Comparison of ENCODE assay signal across 21 cellular contexts in genomic region chrX:130829526-130830515, GRCh38.
DNase-seq lines count a peak whose midpoint lies in the region; ATAC-seq and TF ChIP-seq lines count a peak whose summit lies in the region.
"Had no signal": no experiment of that assay in that cellular context is flagged by ENCODE, and none has a peak within 500 bp of the region (broad histone marks: within the 10 kb centered on the region; RNA-seq: fewer than 3 reads in every experiment).

No MANE protein-coding gene starts in this region.

- no peaks in the 10 kb centered on the region for H3K9me3 Mint-ChIP-seq in stimulated activated effector memory CD8-positive, alpha-beta T cell treated with anti-CD3 and anti-CD28 coated beads, Interleukin-12 subunit alpha, Interleukin-12 subunit beta, amount 100 ng/mL, for 72 hours
- H3K9me3 Mint-ChIP-seq in stimulated activated naive B cell treated with anti-CD40 and anti-IgM and Interleukin-4, amounts not matched to agents 10 μg/mL and 1 μg/mL and 100 μg/mL, for 72 hours = no peaks in the 10 kb centered on the region
- H3K9me3 Mint-ChIP-seq: activated CD4-positive, alpha-beta T cell treated with anti-CD3 and anti-CD28 coated beads, Interleukin-2, amount 10 ng/mL, durations not matched to agents 7 days and 5 days had no signal

- peak overlapping the region; percentile 24 for H3K27ac Mint-ChIP-seq in stimulated activated effector memory CD8-positive, alpha-beta T cell treated with anti-CD3 and anti-CD28 coated beads, Interleukin-12 subunit alpha, Interleukin-12 subunit beta, amount 100 ng/mL, for 72 hours
- no peak overlapping the region for H3K27ac Mint-ChIP-seq in stimulated activated naive B cell treated with anti-CD40 and anti-IgM and Interleukin-4, amounts not matched to agents 10 μg/mL and 1 μg/mL and 100 μg/mL, for 72 hours
- H3K27ac Mint-ChIP-seq: activated CD4-positive, alpha-beta T cell treated with anti-CD3 and anti-CD28 coated beads, Interleukin-2, amount 10 ng/mL, durations not matched to agents 7 days and 5 days had no signal

- H3K4me3 ChIP-seq in fibroblast of mammary gland (ENCODE audit: control insufficient read depth, low read depth, low read length) = no peak overlapping the region
- H3K4me3 ChIP-seq: colonic mucosa, left ventricle myocardium inferior, sigmoid colon, uterus had no signal

- H3K27ac ChIP-seq in angular gyrus (ENCODE audit: low read depth, low read length) = peak overlapping the region; percentile 66
- H3K27ac ChIP-seq: colonic mucosa, left ventricle myocardium inferior, sigmoid colon, uterus had no signal

- H3K4me3 Mint-ChIP-seq in stimulated activated effector memory CD8-positive, alpha-beta T cell treated with anti-CD3 and anti-CD28 coated beads, Interleukin-12 subunit alpha, Interleukin-12 subunit beta, amount 100 ng/mL, for 72 hours = no peak overlapping the region
- H3K4me3 Mint-ChIP-seq in stimulated activated naive B cell treated with anti-CD40 and anti-IgM and Interleukin-4, amounts not matched to agents 10 μg/mL and 1 μg/mL and 100 μg/mL, for 72 hours = no peak overlapping the region
- H3K4me3 Mint-ChIP-seq: activated CD4-positive, alpha-beta T cell treated with anti-CD3 and anti-CD28 coated beads, Interleukin-2, amount 10 ng/mL, durations not matched to agents 7 days and 5 days had no signal

- H3K27me3 Mint-ChIP-seq in stimulated activated naive B cell treated with anti-CD40 and anti-IgM and Interleukin-4, amounts not matched to agents 10 μg/mL and 1 μg/mL and 100 μg/mL, for 72 hours = no peaks in the 10 kb centered on the region
- H3K27me3 Mint-ChIP-seq: activated CD4-positive, alpha-beta T cell treated with anti-CD3 and anti-CD28 coated beads, Interleukin-2, amount 10 ng/mL, durations not matched to agents 7 days and 5 days had no signal

- H3K4me1 Mint-ChIP-seq in stimulated activated effector memory CD8-positive, alpha-beta T cell treated with anti-CD3 and anti-CD28 coated beads, Interleukin-12 subunit alpha, Interleukin-12 subunit beta, amount 100 ng/mL, for 72 hours = peaks cover 23% of the 10 kb centered on the region
- H3K4me1 Mint-ChIP-seq in stimulated activated naive B cell treated with anti-CD40 and anti-IgM and Interleukin-4, amounts not matched to agents 10 μg/mL and 1 μg/mL and 100 μg/mL, for 72 hours = peaks cover 14 to 40% of the 10 kb centered on the region in 2 donors
- H3K4me1 Mint-ChIP-seq: activated CD4-positive, alpha-beta T cell treated with anti-CD3 and anti-CD28 coated beads, Interleukin-2, amount 10 ng/mL, durations not matched to agents 7 days and 5 days had no signal

- H3K36me3 Mint-ChIP-seq in stimulated activated effector memory CD8-positive, alpha-beta T cell treated with anti-CD3 and anti-CD28 coated beads, Interleukin-12 subunit alpha, Interleukin-12 subunit beta, amount 100 ng/mL, for 72 hours = no peaks in the 10 kb centered on the region
- peaks cover 0 to 3% of the 10 kb centered on the region in 2 donors for H3K36me3 Mint-ChIP-seq in stimulated activated naive B cell treated with anti-CD40 and anti-IgM and Interleukin-4, amounts not matched to agents 10 μg/mL and 1 μg/mL and 100 μg/mL, for 72 hours

- no peak for TF ChIP-seq CTCF in fibroblast of mammary gland (conservative IDR thresholded peaks at IDR 0.05; ENCODE audit: control insufficient read depth, insufficient read depth, low read depth, low read length)

- ATAC-seq in stimulated activated effector memory CD8-positive, alpha-beta T cell treated with anti-CD3 and anti-CD28 coated beads, Interleukin-12 subunit alpha, Interleukin-12 subunit beta, amount 100 ng/mL, for 72 hours = no peak
- ATAC-seq in stimulated activated naive B cell treated with anti-CD40 and anti-IgM and Interleukin-4, amounts not matched to agents 10 μg/mL and 1 μg/mL and 100 μg/mL, for 72 hours (replicated peaks) = no peak
- ATAC-seq in HG03045 (IDR thresholded peaks at IDR 0.05; ENCODE audit: unreplicated experiment) = no peak

- DNase-seq in HT1080 (ENCODE audit: low read depth) (peak; percentile 2), fibroblast of mammary gland (ENCODE audit: low read depth) (peak; percentile 18), NCI-H510A (lab: John Stamatoyannopoulos, UW) (no peak)
- no peak for DNase-seq in stimulated activated effector memory CD8-positive, alpha-beta T cell treated with anti-CD3 and anti-CD28 coated beads, Interleukin-12 subunit alpha, Interleukin-12 subunit beta, amount 100 ng/mL, for 72 hours (ENCODE audit: low spot score in 2 of 2)
- no peak for DNase-seq in stimulated activated naive B cell treated with anti-CD40 and anti-IgM and Interleukin-4, amounts not matched to agents 10 μg/mL and 1 μg/mL and 100 μg/mL, for 72 hours
- DNase-seq: activated CD4-positive, alpha-beta T cell treated with anti-CD3 and anti-CD28 coated beads, Interleukin-2, amount 10 ng/mL, durations not matched to agents 7 days and 5 days; activated CD8-positive, alpha-beta memory T cell treated with anti-CD3 and anti-CD28 coated beads, Interleukin-2, amount 50 U/mL, for 4 hours; AML-193; aorta; Calu3; colonic mucosa; HCEC 1CT; left ventricle myocardium inferior; NCI-H1417; NCI-H2171; NCI-H82; sigmoid colon; stimulated activated CD4-positive, alpha-beta T cell treated with anti-CD3 and anti-CD28 coated beads, Interleukin-1b, Interleukin-23, amount 100 ng/mL, for 48 hours; uterus had no signal

Comparison
In these comparisons a context has a peak if more than half of its experiments do, and no peak if none do; other contexts are left out.
1. DNase-seq: peak in HT1080 (single experiment) and fibroblast of mammary gland (single experiment); none in stimulated activated effector memory CD8-positive, alpha-beta T cell treated with anti-CD3 and anti-CD28 coated beads, Interleukin-12 subunit alpha, Interleukin-12 subunit beta, amount 100 ng/mL, for 72 hours (0 of 2), stimulated activated naive B cell treated with anti-CD40 and anti-IgM and Interleukin-4, amounts not matched to agents 10 μg/mL and 1 μg/mL and 100 μg/mL, for 72 hours (single experiment) and NCI-H510A (single experiment).